In the genomic region with DNA sequence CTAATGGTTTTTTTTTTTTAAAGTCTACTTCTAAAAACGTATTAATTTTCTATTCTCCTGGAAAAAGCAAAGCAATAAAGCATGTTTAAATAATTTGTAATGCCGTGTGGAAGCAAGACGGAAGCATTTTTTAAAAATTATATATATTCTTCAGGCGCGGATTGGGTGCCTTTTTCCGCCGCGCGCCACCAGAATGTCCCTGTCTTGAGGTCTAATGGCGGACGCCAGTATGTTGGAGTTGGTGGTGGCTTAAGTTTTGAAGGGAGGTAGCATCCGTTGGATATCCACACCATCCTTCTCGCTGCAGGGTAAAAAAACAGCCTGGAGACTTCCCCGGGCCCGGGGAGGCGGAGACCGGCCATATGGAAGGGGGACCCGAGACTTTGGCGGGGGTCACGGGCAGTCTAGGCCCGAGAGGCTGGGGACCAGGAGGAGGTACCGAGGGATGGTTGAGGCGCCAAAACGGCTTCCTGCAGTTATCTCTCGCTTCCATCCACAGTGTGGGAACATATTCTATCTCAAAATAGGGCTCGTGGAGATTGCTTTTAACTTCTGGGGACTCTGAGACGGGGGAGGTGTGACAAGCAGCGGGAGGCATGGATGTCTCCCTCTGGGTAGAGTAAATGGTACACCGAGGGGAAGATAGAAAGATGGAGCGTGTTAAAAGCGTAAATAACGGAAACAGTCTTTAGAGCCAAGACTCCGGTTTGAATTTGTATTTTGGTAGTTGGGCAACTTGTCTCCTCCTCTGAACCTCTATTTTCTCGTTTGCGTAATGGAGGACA, we compare ENCODE assay signal across 8 cellular contexts. TPM values are rescaled to one million over a fixed set of nuclear protein-coding genes. Genes with fewer than 3 reads are reported as not detected.
DNase-seq lines count a peak whose midpoint lies in the region; ATAC-seq, FAIRE-seq and TF ChIP-seq lines count a peak whose summit lies in the region.

A gene (plus strand): TSS at position 196 of the 785 bp plus-strand sequence. CDS start 2,841 bp downstream, outside the sequence.

- TF ChIP-seq CTCF in WTC11 (IDR thresholded peaks at IDR 0.05) (no peak), keratinocyte (optimal IDR thresholded peaks at IDR 0.05 in 1 of 3, IDR thresholded peaks at IDR 0.05 in 1 of 3, conservative IDR thresholded peaks at IDR 0.05 in 1 of 3; ENCODE audit: extremely low read depth in 1 of 3, insufficient read depth in 2 of 3, low read length in 3 of 3) (no peak)

- peaks cover 72% of the 10 kb centered on the region for H3K79me2 ChIP-seq in keratinocyte (ENCODE audit: control insufficient read depth, insufficient read depth, low read length)

- H3K36me3 ChIP-seq in keratinocyte (ENCODE audit: control insufficient read depth in 2 of 2, extremely low read depth in 1 of 2, insufficient read depth in 2 of 2, low read length in 2 of 2), result peaks cover 2 to 18% of the 10 kb centered on the region in 2 experiments

- H3K4me1 ChIP-seq in keratinocyte (ENCODE audit: control insufficient read depth, extremely low read depth, insufficient read depth, low read length), result peaks cover 29% of the 10 kb centered on the region

- H3K27ac Mint-ChIP-seq in WTC11, result peak within 1 kb of the TSS; percentile 95

- no peaks in the 10 kb centered on the region for H3K27me3 Mint-ChIP-seq in WTC11 (ENCODE audit: low read depth)

- peak; percentile 38 for ATAC-seq in HG02973 (IDR thresholded peaks at IDR 0.05; ENCODE audit: unreplicated experiment)
- ATAC-seq in WTC11, result peak; percentile 69

- peaks cover 10% of the 10 kb centered on the region for H4K20me1 ChIP-seq in keratinocyte (ENCODE audit: control insufficient read depth, extremely low read depth, insufficient read depth, low read length)

- dilution Hi-C loops in keratinocyte (cut with MboI; ENCODE audit: extremely low pct_ligation_motif_present, low sequenced_read_pairs), result no loop called here

- H3K9me1 ChIP-seq in keratinocyte (ENCODE audit: control insufficient read depth, extremely low read depth, insufficient read depth, low read length), result no peaks in the 10 kb centered on the region

- peaks cover 39% of the 10 kb centered on the region for H3K36me3 Mint-ChIP-seq in WTC11

- no peak for FAIRE-seq in keratinocyte (lab: Jason Lieb, UNC)

- peak within 1 kb of the TSS; percentile 95 for H3K4me3 Mint-ChIP-seq in WTC11

- CTCF ChIA-PET in WTC11 (lab: Charles Lee), result interaction anchor here (0.9 to 2.0 kb wide), 6 partner anchors 28 to 143 kb away, joined by 3 to 8 read pairs (median 3); no protein-coding TSS in a partner anchor

- no peaks in the 10 kb centered on the region for H3K27me3 ChIP-seq in keratinocyte (ENCODE audit: control insufficient read depth, extremely low read depth, insufficient read depth, low read length)

- H3K9ac ChIP-seq in keratinocyte (ENCODE audit: control insufficient read depth, extremely low read depth, insufficient read depth, low read length), result peak within 1 kb of the TSS; percentile 97

- no peaks in the 10 kb centered on the region for H3K9me3 ChIP-seq in keratinocyte (ENCODE audit: control insufficient read depth, low read depth, low read length)

- DNase-seq in NCI-H2171 treated with DMSO at 0.1 percent for 48 hours (lab: John Stamatoyannopoulos, UW) (peak; percentile 92), WTC11 (ENCODE audit: low spot score) (peak; percentile 42), cerebellar cortex (ENCODE audit: low spot score) (peak; percentile 80), keratinocyte (ENCODE audit: low read depth, low spot score) (no peak), dedifferentiated amniotic fluid mesenchymal stem cell (ENCODE audit: extremely low spot score) (no peak)
- DNase-seq in stimulated activated CD4-positive, alpha-beta T cell treated with anti-CD3 and anti-CD28 coated beads, Interleukin-15, amount 100 ng/mL, for 48 hours (ENCODE audit: low read depth in 2 of 2), result peak; percentile 52 to 61

- no peaks in the 10 kb centered on the region for H3K9me3 Mint-ChIP-seq in WTC11

- H3K4me1 Mint-ChIP-seq in WTC11, result peaks cover 34% of the 10 kb centered on the region

- H2AFZ ChIP-seq in keratinocyte (ENCODE audit: control insufficient read depth, low read length), result peak within 1 kb of the TSS; percentile 97

- peak within 1 kb of the TSS; percentile 86 to 96 (median 94) for H3K4me3 ChIP-seq in keratinocyte (ENCODE audit: control insufficient read depth in 2 of 3, extremely low read depth in 1 of 3, insufficient read depth in 2 of 3, low read depth in 1 of 3, low read length in 3 of 3)

- H3K4me2 ChIP-seq in keratinocyte (ENCODE audit: control insufficient read depth, extremely low read depth, insufficient read depth, low read depth, low read length), result peak within 1 kb of the TSS; percentile 94

- TF ChIP-seq POLR2A in GM15510 (IDR thresholded peaks at IDR 0.05; ENCODE audit: borderline replicate concordance, extremely low read depth, insufficient read length), result peak; percentile 66

- H3K27ac ChIP-seq in keratinocyte (ENCODE audit: control insufficient read depth, insufficient read depth, low read length), result peak within 1 kb of the TSS; percentile 92

- POLR2A ChIA-PET in WTC11 (lab: Charles Lee), result interaction anchor here (0.8 to 1.9 kb wide), 5 partner anchors 41 to 265 kb away, joined by 3 to 6 read pairs (median 4); a partner anchor contains a TSS

TF ChIP-seq in WTC11, 78 proteins besides CTCF, POLR2A, EP300 and RAD21 (continues in another document):
- TF ChIP-seq ELF4 (CRISPR knock-in tag; IDR thresholded peaks at IDR 0.05; ENCODE audit: low read depth) (no peak), NFATC4 (CRISPR knock-in tag; IDR thresholded peaks at IDR 0.05) (peak; percentile 62; the same call in 1 of the 2 replicates), NR1H2 (CRISPR knock-in tag; IDR thresholded peaks at IDR 0.05) (no peak), TEAD1 (CRISPR knock-in tag; IDR thresholded peaks at IDR 0.05) (no peak), CBFB (CRISPR knock-in tag; IDR thresholded peaks at IDR 0.05; ENCODE audit: low read depth) (no peak), ZNF671 (CRISPR knock-in tag; IDR thresholded peaks at IDR 0.05) (0 out of 2 replicates have a peak, but pooled peaks have one; percentile 11), TCF7 (CRISPR knock-in tag; IDR thresholded peaks at IDR 0.05; ENCODE audit: low read depth) (no peak), SOX15 (CRISPR knock-in tag; IDR thresholded peaks at IDR 0.05) (no peak), SMAD4 (CRISPR knock-in tag; IDR thresholded peaks at IDR 0.05) (no peak), ZNF423 (CRISPR knock-in tag; IDR thresholded peaks at IDR 0.05) (no peak), HMGA2 (CRISPR knock-in tag; IDR thresholded peaks at IDR 0.05) (peak; percentile 19; the same call in 1 of the 2 replicates), NFYB (CRISPR knock-in tag; conservative IDR thresholded peaks at IDR 0.05; ENCODE audit: low read depth) (no peak), ZNF232 (CRISPR knock-in tag; IDR thresholded peaks at IDR 0.05) (no peak), OVOL2 (CRISPR knock-in tag; IDR thresholded peaks at IDR 0.05; ENCODE audit: borderline replicate concordance) (no peak), JUN (CRISPR knock-in tag; IDR thresholded peaks at IDR 0.05) (0 out of 2 replicates have a peak, but pooled peaks have one; percentile 8)
- TF ChIP-seq, protein P1, sequence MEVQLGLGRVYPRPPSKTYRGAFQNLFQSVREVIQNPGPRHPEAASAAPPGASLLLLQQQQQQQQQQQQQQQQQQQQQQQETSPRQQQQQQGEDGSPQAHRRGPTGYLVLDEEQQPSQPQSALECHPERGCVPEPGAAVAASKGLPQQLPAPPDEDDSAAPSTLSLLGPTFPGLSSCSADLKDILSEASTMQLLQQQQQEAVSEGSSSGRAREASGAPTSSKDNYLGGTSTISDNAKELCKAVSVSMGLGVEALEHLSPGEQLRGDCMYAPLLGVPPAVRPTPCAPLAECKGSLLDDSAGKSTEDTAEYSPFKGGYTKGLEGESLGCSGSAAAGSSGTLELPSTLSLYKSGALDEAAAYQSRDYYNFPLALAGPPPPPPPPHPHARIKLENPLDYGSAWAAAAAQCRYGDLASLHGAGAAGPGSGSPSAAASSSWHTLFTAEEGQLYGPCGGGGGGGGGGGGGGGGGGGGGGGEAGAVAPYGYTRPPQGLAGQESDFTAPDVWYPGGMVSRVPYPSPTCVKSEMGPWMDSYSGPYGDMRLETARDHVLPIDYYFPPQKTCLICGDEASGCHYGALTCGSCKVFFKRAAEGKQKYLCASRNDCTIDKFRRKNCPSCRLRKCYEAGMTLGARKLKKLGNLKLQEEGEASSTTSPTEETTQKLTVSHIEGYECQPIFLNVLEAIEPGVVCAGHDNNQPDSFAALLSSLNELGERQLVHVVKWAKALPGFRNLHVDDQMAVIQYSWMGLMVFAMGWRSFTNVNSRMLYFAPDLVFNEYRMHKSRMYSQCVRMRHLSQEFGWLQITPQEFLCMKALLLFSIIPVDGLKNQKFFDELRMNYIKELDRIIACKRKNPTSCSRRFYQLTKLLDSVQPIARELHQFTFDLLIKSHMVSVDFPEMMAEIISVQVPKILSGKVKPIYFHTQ (CRISPR knock-in tag; IDR thresholded peaks at IDR 0.05), result 0 out of 2 replicates have a peak, but pooled peaks have one; percentile 19
- TF ChIP-seq, protein P2, sequence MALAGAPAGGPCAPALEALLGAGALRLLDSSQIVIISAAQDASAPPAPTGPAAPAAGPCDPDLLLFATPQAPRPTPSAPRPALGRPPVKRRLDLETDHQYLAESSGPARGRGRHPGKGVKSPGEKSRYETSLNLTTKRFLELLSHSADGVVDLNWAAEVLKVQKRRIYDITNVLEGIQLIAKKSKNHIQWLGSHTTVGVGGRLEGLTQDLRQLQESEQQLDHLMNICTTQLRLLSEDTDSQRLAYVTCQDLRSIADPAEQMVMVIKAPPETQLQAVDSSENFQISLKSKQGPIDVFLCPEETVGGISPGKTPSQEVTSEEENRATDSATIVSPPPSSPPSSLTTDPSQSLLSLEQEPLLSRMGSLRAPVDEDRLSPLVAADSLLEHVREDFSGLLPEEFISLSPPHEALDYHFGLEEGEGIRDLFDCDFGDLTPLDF (CRISPR knock-in tag; IDR thresholded peaks at IDR 0.05), result no peak

RNA-seq across cellular contexts. Expression of the gene that starts here (rescaled TPM):
- 423 to 475 TPM (median 430 TPM) in 3 replicates for total RNA-seq in WTC11 (2021)
- 88.0 to 142 TPM (median 92.6 TPM) in 3 replicates for polyA plus RNA-seq in keratinocyte
- 81.6 TPM for polyA plus RNA-seq in keratinocyte (2011; ENCODE audit: low read depth)
- polyA plus RNA-seq in keratinocyte (2011; cell fraction: cytosol; rRNA removed), result 75.8 and 94.4 TPM in 2 replicates
- polyA plus RNA-seq in keratinocyte (2011; cell fraction: nucleus; rRNA removed), result 212 and 248 TPM in 2 replicates
- polyA plus RNA-seq in keratinocyte (2012; ENCODE audit: low replicate concordance), result 138 and 144 TPM in 2 replicates
- polyA minus RNA-seq in keratinocyte, result 163 to 289 TPM (median 171 TPM) in 3 replicates
- 58.1 TPM for polyA minus RNA-seq in keratinocyte (2011; cell fraction: cytosol; rRNA and poly(A)+ RNA removed)
- polyA minus RNA-seq in keratinocyte (2011; cell fraction: nucleus; rRNA and poly(A)+ RNA removed), result 83.0 and 225 TPM in 2 replicates

Comparison
In these comparisons a context has a peak if more than half of its experiments do, and no peak if none do; other contexts are left out.
1. DNase-seq: peak in NCI-H2171 treated with DMSO at 0.1 percent for 48 hours (single experiment), WTC11 (single experiment), cerebellar cortex (single experiment) and stimulated activated CD4-positive, alpha-beta T cell treated with anti-CD3 and anti-CD28 coated beads, Interleukin-15, amount 100 ng/mL, for 48 hours (2 of 2); none in keratinocyte (single experiment) and dedifferentiated amniotic fluid mesenchymal stem cell (single experiment).